9 cellular contexts compared by ENCODE assay signal in genomic region chrX:45803383-45803921, GRCh38.
DNase-seq lines count a peak whose midpoint lies in the region; ATAC-seq and TF ChIP-seq lines count a peak whose summit lies in the region.
"Had no signal": no experiment of that assay in that cellular context is flagged by ENCODE, and none has a peak within 500 bp of the region (broad histone marks: within the 10 kb centered on the region; RNA-seq: fewer than 3 reads in every experiment).

No MANE protein-coding gene starts in this region.

- peak overlapping the region; percentile 72 for H3K4me3 Mint-ChIP-seq in stimulated activated naive CD8-positive, alpha-beta T cell treated with anti-CD3 and anti-CD28 coated beads, Interleukin-15, Interleukin-2, amounts not matched to agents 100 ng/mL and 50 ng/mL, for 24 hours

- H3K9me3 Mint-ChIP-seq in stimulated activated naive CD8-positive, alpha-beta T cell treated with anti-CD3 and anti-CD28 coated beads, Interleukin-15, Interleukin-2, amounts not matched to agents 100 ng/mL and 50 ng/mL, for 24 hours = no peaks in the 10 kb centered on the region

- H3K4me3 ChIP-seq in coronary artery = no peak overlapping the region

- H3K27ac ChIP-seq in coronary artery = peak overlapping the region; percentile 13 to 35

- DNase-seq in activated naive CD4-positive, alpha-beta T cell treated with Interleukin-2 at 50 U/mL for 16 hours = peak; percentile 50
- DNase-seq in activated naive CD4-positive, alpha-beta T cell (lab: John Stamatoyannopoulos, UW) = no peak
- DNase-seq in coronary artery (ENCODE audit: low spot score) (no peak), NCI-H2029 treated with DMSO at 0.1 percent for 48 hours (lab: John Stamatoyannopoulos, UW) (no peak)
- DNase-seq: islet precursor cell had no signal

- ATAC-seq in SK-N-SH treated with all-trans-retinoic acid at 6 μM for 48 hours (peak; percentile 11), GM18909 (IDR thresholded peaks at IDR 0.05; ENCODE audit: poor library complexity, unreplicated experiment) (no peak), HG03045 (IDR thresholded peaks at IDR 0.05; ENCODE audit: unreplicated experiment) (no peak)

- H3K27ac Mint-ChIP-seq in stimulated activated naive CD8-positive, alpha-beta T cell treated with anti-CD3 and anti-CD28 coated beads, Interleukin-15, Interleukin-2, amounts not matched to agents 100 ng/mL and 50 ng/mL, for 24 hours = peak overlapping the region; percentile 97

- H3K27me3 Mint-ChIP-seq in stimulated activated naive CD8-positive, alpha-beta T cell treated with anti-CD3 and anti-CD28 coated beads, Interleukin-15, Interleukin-2, amounts not matched to agents 100 ng/mL and 50 ng/mL, for 24 hours = no peaks in the 10 kb centered on the region

- H3K36me3 Mint-ChIP-seq in stimulated activated naive CD8-positive, alpha-beta T cell treated with anti-CD3 and anti-CD28 coated beads, Interleukin-15, Interleukin-2, amounts not matched to agents 100 ng/mL and 50 ng/mL, for 24 hours (ENCODE audit: low read depth) = peaks cover 33% of the 10 kb centered on the region

- no peak for TF ChIP-seq CTCF in coronary artery (IDR thresholded peaks at IDR 0.05)

- H3K4me1 Mint-ChIP-seq in stimulated activated naive CD8-positive, alpha-beta T cell treated with anti-CD3 and anti-CD28 coated beads, Interleukin-15, Interleukin-2, amounts not matched to agents 100 ng/mL and 50 ng/mL, for 24 hours (ENCODE audit: low read depth) = peaks cover 89% of the 10 kb centered on the region

TF ChIP-seq in SK-N-SH treated with all-trans-retinoic acid at 6 μM for 48 hours, 23 proteins besides CTCF, POLR2A, EP300 and RAD21:
- TF ChIP-seq ZNF565 (CRISPR knock-in tag; conservative IDR thresholded peaks at IDR 0.05; ENCODE audit: low read depth) = no peak
- TF ChIP-seq, protein P1, sequence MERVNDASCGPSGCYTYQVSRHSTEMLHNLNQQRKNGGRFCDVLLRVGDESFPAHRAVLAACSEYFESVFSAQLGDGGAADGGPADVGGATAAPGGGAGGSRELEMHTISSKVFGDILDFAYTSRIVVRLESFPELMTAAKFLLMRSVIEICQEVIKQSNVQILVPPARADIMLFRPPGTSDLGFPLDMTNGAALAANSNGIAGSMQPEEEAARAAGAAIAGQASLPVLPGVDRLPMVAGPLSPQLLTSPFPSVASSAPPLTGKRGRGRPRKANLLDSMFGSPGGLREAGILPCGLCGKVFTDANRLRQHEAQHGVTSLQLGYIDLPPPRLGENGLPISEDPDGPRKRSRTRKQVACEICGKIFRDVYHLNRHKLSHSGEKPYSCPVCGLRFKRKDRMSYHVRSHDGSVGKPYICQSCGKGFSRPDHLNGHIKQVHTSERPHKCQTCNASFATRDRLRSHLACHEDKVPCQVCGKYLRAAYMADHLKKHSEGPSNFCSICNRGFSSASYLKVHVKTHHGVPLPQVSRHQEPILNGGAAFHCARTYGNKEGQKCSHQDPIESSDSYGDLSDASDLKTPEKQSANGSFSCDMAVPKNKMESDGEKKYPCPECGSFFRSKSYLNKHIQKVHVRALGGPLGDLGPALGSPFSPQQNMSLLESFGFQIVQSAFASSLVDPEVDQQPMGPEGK (CRISPR knock-in tag; IDR thresholded peaks at IDR 0.05; ENCODE audit: borderline replicate concordance) = no peak
- peak; percentile 40; the same call in 1 of the 2 replicates for TF ChIP-seq TOX (CRISPR knock-in tag; IDR thresholded peaks at IDR 0.05; ENCODE audit: borderline replicate concordance)
